In the genomic region with DNA sequence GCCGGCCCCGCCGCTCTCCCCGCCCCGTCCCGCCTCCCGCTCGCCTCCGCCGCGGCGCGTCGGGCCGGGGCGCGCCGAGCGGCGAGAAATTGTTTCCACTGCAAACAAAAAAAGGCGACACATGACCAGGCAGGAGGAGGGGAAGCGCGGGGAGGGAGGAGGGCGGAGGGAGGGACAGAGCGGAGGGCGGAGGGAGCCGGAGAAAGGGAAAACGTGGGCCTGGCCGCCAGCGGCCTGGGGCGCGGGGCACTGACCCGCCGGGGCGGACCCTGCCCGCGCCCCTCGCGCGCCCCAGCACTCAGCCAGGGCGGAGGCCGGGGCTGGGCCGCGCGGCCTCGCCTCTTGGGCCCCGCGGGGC, we compare ENCODE assay signal across 8 cellular contexts. TPM values are rescaled to one million over a fixed set of nuclear protein-coding genes. Genes with fewer than 3 reads are reported as not detected.
A peak's percentile ranks its signal among the peaks of the same experiment; 100 is the strongest.
DNase-seq lines count a peak whose midpoint lies in the region; ATAC-seq, FAIRE-seq and TF ChIP-seq lines count a peak whose summit lies in the region.

FOXN3 (minus strand) TSS at position 123 of the 358 bp plus-strand sequence. CDS start 4,757 bp downstream, outside the sequence.

- H3K9me3 ChIP-seq in CD4-positive, alpha-beta memory T cell (ENCODE audit: control insufficient read depth in 1 of 2, low read length in 2 of 2): no peaks in the 10 kb centered on the region
- peaks cover 0 to 2% of the 10 kb centered on the region in 2 experiments; a peak in 2 of 4 replicates for H3K9me3 ChIP-seq in H1 (ENCODE audit: insufficient read depth in 2 of 2, low read depth in 1 of 2, low read length in 1 of 2)

- no peak for TF ChIP-seq CTCF in H1 (IDR thresholded peaks at IDR 0.05; ENCODE audit: control extremely low read depth in 1 of 3, insufficient read depth in 1 of 3, low read depth in 1 of 3, low read length in 3 of 3)

- peak within 1 kb of the TSS; percentile 86 for H3K4me3 ChIP-seq in CD4-positive, alpha-beta memory T cell (ENCODE audit: low read length in 2 of 2)
- H3K4me3 ChIP-seq in H1 (ENCODE audit: extremely low read depth in 1 of 4, insufficient read depth in 2 of 4, low read depth in 3 of 4, low read length in 4 of 4): peak within 1 kb of the TSS; percentile 74 to 91 (median 84)
- H3K4me3 ChIP-seq in mesendoderm (ENCODE audit: low read length): peak within 1 kb of the TSS; percentile 85

- peak; percentile 81 to 93 (median 84) for DNase-seq in CD4-positive, alpha-beta memory T cell
- peak; percentile 64 for DNase-seq in HS-27A (ENCODE audit: low read depth)
- peak; percentile 85 to 92 for DNase-seq in NOMO-1 (lab: John Stamatoyannopoulos, UW; ENCODE audit: unreplicated experiment in 2 of 2)
- DNase-seq in activated CD8-positive, alpha-beta memory T cell treated with anti-CD3 and anti-CD28 coated beads for 48 hours (ENCODE audit: low read depth in 2 of 3, low spot score in 2 of 3): peak; percentile 51 to 74 (median 71)
- peak in 1 of 2 experiments; percentile 60 for DNase-seq in H1 (ENCODE audit: low read depth in 1 of 2, low spot score in 2 of 2)
- peak; percentile 95 for DNase-seq in mesendoderm
- DNase-seq in stimulated activated CD8-positive, alpha-beta memory T cell treated with anti-CD3 and anti-CD28 coated beads, Interleukin-12 subunit alpha, Interleukin-12 subunit beta, amount 100 ng/mL, for 4 hours (ENCODE audit: low read depth): peak; percentile 78

- 0 out of 2 replicates have a peak within 1 kb of the TSS, but pooled peaks have one; percentile 25 for H2BK20ac ChIP-seq in H1 (ENCODE audit: low read length)

- peak within 1 kb of the TSS; percentile 38 for H4K5ac ChIP-seq in H1 (ENCODE audit: insufficient read length, low read depth, low read length)
- H4K5ac ChIP-seq in mesendoderm (ENCODE audit: low read length): no peak within 1 kb of the TSS

- no peak within 1 kb of the TSS for H2AK5ac ChIP-seq in H1 (ENCODE audit: low read depth, low read length)
- no peak within 1 kb of the TSS for H2AK5ac ChIP-seq in mesendoderm (ENCODE audit: low read length)

- H4K8ac ChIP-seq in H1 (ENCODE audit: extremely low read depth, insufficient read depth, low read length) (peak within 1 kb of the TSS; percentile 94), mesendoderm (ENCODE audit: low read depth, low read length) (peak within 1 kb of the TSS; percentile 65)

- no peaks in the 10 kb centered on the region for H3K27me3 ChIP-seq in CD4-positive, alpha-beta memory T cell (ENCODE audit: insufficient read depth, low read length)
- H3K27me3 ChIP-seq in H1 (replicated peaks in 1 of 4; ENCODE audit: control insufficient read depth in 3 of 4, extremely low read depth in 1 of 4, insufficient read depth in 3 of 4, low read length in 3 of 4): no peaks in the 10 kb centered on the region
- no peaks in the 10 kb centered on the region for H3K27me3 ChIP-seq in mesendoderm (ENCODE audit: insufficient read depth, low read length, poor library complexity)

- POLR2A ChIA-PET in CD4-positive, alpha-beta memory T cell (lab: Charles Lee; ENCODE audit: partially characterized antibody): no interaction called here
- POLR2A ChIA-PET in H1 (lab: Charles Lee; ENCODE audit: partially characterized antibody): no interaction called here

- H2BK120ac ChIP-seq in H1 (replicated peaks; ENCODE audit: low read depth, low read length): peak within 1 kb of the TSS; percentile 69
- H2BK120ac ChIP-seq in mesendoderm (ENCODE audit: low read depth, low read length): peak within 1 kb of the TSS; percentile 85

- peaks cover 35 to 75% of the 10 kb centered on the region in 2 experiments for H3K79me2 ChIP-seq in H1 (ENCODE audit: control insufficient read depth in 1 of 2, insufficient read depth in 2 of 2, low read length in 2 of 2)
- peaks cover 36% of the 10 kb centered on the region for H3K79me2 ChIP-seq in mesendoderm (ENCODE audit: control insufficient read depth, insufficient read depth, low read length)

- H3K27me3 Mint-ChIP-seq in CD4-positive, alpha-beta memory T cell: no peaks in the 10 kb centered on the region

- H3K79me1 ChIP-seq in H1 (ENCODE audit: low read depth, low read length): 0 out of 2 replicates have a peak, but pooled peaks cover 3% of the 10 kb centered on the region
- H3K79me1 ChIP-seq in mesendoderm (ENCODE audit: low read length): peaks cover 1% of the 10 kb centered on the region

- no peaks in the 10 kb centered on the region for H3K9me3 Mint-ChIP-seq in CD4-positive, alpha-beta memory T cell

- H3K27ac Mint-ChIP-seq in CD4-positive, alpha-beta memory T cell: peak within 1 kb of the TSS; percentile 93 to 99 (median 96)

- peak in 1 of 2 experiments; percentile 67; a peak in 1 of 3 replicates for TF ChIP-seq EP300 in H1 (IDR thresholded peaks at IDR 0.05; ENCODE audit: borderline replicate concordance in 1 of 2, low read depth in 2 of 2, low read length in 2 of 2)

- 0 out of 4 replicates have a peak, but pooled peaks of 1 of the 2 experiments have one; percentile 11 for TF ChIP-seq RAD21 in H1 (IDR thresholded peaks at IDR 0.05 in 1 of 2, conservative IDR thresholded peaks at IDR 0.05 in 1 of 2; ENCODE audit: low read depth in 2 of 2, low read length in 2 of 2)

- H3K4me1 ChIP-seq in CD4-positive, alpha-beta memory T cell (ENCODE audit: insufficient read depth, low read length): peaks cover 22% of the 10 kb centered on the region
- peaks cover 4 to 15% (median 9%) of the 10 kb centered on the region in 4 experiments for H3K4me1 ChIP-seq in H1 (replicated peaks in 1 of 4; ENCODE audit: control insufficient read depth in 3 of 4, insufficient read depth in 4 of 4, low read length in 3 of 4)
- H3K4me1 ChIP-seq in mesendoderm (ENCODE audit: control insufficient read depth, low read depth, low read length): peaks cover 2% of the 10 kb centered on the region

- H4K91ac ChIP-seq in H1 (replicated peaks; ENCODE audit: insufficient read length, low read length): peak within 1 kb of the TSS; percentile 75

- intact Hi-C loops in CD4-positive, alpha-beta memory T cell (cut with micrococcal nuclease): loop anchor here (1.0 to 5.0 kb wide), 8 partner anchors 13 to 498 kb away; no protein-coding TSS in a partner anchor

- H3K4ac ChIP-seq in H1 (replicated peaks; ENCODE audit: insufficient read length, low read depth, low read length) (peak within 1 kb of the TSS; percentile 79), mesendoderm (ENCODE audit: low read depth, low read length) (peak within 1 kb of the TSS; percentile 95)

- H3K4me1 Mint-ChIP-seq in CD4-positive, alpha-beta memory T cell: peaks cover 22 to 59% (median 41%) of the 10 kb centered on the region in 4 donors

- no peak within 1 kb of the TSS for H3K14ac ChIP-seq in H1 (ENCODE audit: insufficient read length)

- H2BK5ac ChIP-seq in H1 (ENCODE audit: low read depth, low read length) (peak within 1 kb of the TSS; percentile 91), mesendoderm (ENCODE audit: low read length) (peak within 1 kb of the TSS; percentile 39)

- H3K23me2 ChIP-seq in H1 (ENCODE audit: low read depth, low read length): peaks cover 5% of the 10 kb centered on the region; the same call in 1 of the 2 replicates

- peak within 1 kb of the TSS; percentile 81 to 89 for H3K4me2 ChIP-seq in H1 (ENCODE audit: insufficient read depth in 1 of 2, low read depth in 2 of 2, low read length in 2 of 2)
- H3K4me2 ChIP-seq in mesendoderm (ENCODE audit: low read length): peak within 1 kb of the TSS; percentile 81

- CTCF ChIA-PET in CD4-positive, alpha-beta memory T cell (lab: Charles Lee; ENCODE audit: partially characterized antibody): no interaction called here
- CTCF ChIA-PET in H1 (lab: Charles Lee; ENCODE audit: partially characterized antibody): no interaction called here

- no CpG with 5 or more reads among the region's 48 CpGs for WGBS in H1 (ENCODE audit: extremely low coverage in 1 of 2, insufficient coverage in 1 of 2, insufficient read length in 1 of 2, insufficient replicate concordance in 2 of 2, low coverage in 1 of 2, low lambda C conversion rate in 2 of 2, missing lambda C conversion rate in 1 of 2), 2 experiments
- no CpG with 5 or more reads among the region's 48 CpGs for WGBS in mesendoderm (ENCODE audit: extremely low coverage, insufficient coverage, low lambda C conversion rate)

- H3K27ac ChIP-seq in CD4-positive, alpha-beta memory T cell (ENCODE audit: low read depth, low read length): peak within 1 kb of the TSS; percentile 66
- H3K27ac ChIP-seq in H1 (ENCODE audit: low read depth, low read length): peak within 1 kb of the TSS; percentile 82
- H3K27ac ChIP-seq in mesendoderm (ENCODE audit: low read depth, low read length): peak within 1 kb of the TSS; percentile 86

- FAIRE-seq in H1 (lab: Jason Lieb, UNC): no peak

- ATAC-seq in GM19467 (IDR thresholded peaks at IDR 0.05; ENCODE audit: unreplicated experiment): peak; percentile 47

- H3K36me3 Mint-ChIP-seq in CD4-positive, alpha-beta memory T cell: peaks cover 10 to 20% of the 10 kb centered on the region in 2 donors

- peak within 1 kb of the TSS; percentile 90 for H3K56ac ChIP-seq in H1 (replicated peaks; ENCODE audit: insufficient read length, low read depth, low read length)
- peak within 1 kb of the TSS; percentile 92 for H3K56ac ChIP-seq in mesendoderm (ENCODE audit: low read length)

- H3K23ac ChIP-seq in H1 (ENCODE audit: insufficient read length) (no peak within 1 kb of the TSS), mesendoderm (ENCODE audit: low read length) (peak within 1 kb of the TSS; percentile 66)

- TF ChIP-seq POLR2A in H1 (IDR thresholded peaks at IDR 0.05; ENCODE audit: control extremely low read depth in 1 of 2, low read depth in 2 of 2, low read length in 2 of 2): no peak; a peak in 1 of 3 replicates

- H3K36me3 ChIP-seq in CD4-positive, alpha-beta memory T cell (ENCODE audit: insufficient read depth, low read length): no peaks in the 10 kb centered on the region
- H3K36me3 ChIP-seq in H1 (ENCODE audit: control insufficient read depth in 2 of 4, insufficient read depth in 4 of 4, low read length in 3 of 4) (peaks cover 2 to 11% (median 7%) of the 10 kb centered on the region in 4 experiments; a peak in 6 of 8 replicates), mesendoderm (ENCODE audit: control insufficient read depth, insufficient read depth, low read length) (peaks cover under 1% of the 10 kb centered on the region)

- H3K18ac ChIP-seq in H1 (ENCODE audit: extremely low read depth, low read length): peak within 1 kb of the TSS; percentile 62; the same call in 1 of the 2 replicates
- H3K18ac ChIP-seq in mesendoderm (ENCODE audit: low read length): peak within 1 kb of the TSS; percentile 99

- H3K9ac ChIP-seq in H1 (replicated peaks in 1 of 4; ENCODE audit: extremely low read depth in 1 of 4, low read depth in 3 of 4, low read length in 3 of 4) (peak within 1 kb of the TSS; percentile 67 to 87 (median 81)), mesendoderm (ENCODE audit: low read length) (peak within 1 kb of the TSS; percentile 83)

- H2BK15ac ChIP-seq in H1 (ENCODE audit: low read length): no peak within 1 kb of the TSS
- no peak within 1 kb of the TSS for H2BK15ac ChIP-seq in mesendoderm (replicated peaks; ENCODE audit: low read depth)

- peaks cover 2% of the 10 kb centered on the region in 2 experiments for H4K20me1 ChIP-seq in H1 (replicated peaks in 1 of 2; ENCODE audit: control insufficient read depth in 1 of 2, insufficient read depth in 2 of 2, low read length in 2 of 2)

- no peak within 1 kb of the TSS for H2AFZ ChIP-seq in H1 (ENCODE audit: low read length)

- peak within 1 kb of the TSS; percentile 91 to 98 (median 94) for H3K4me3 Mint-ChIP-seq in CD4-positive, alpha-beta memory T cell

- peak within 1 kb of the TSS; percentile 53; the same call in 1 of the 2 replicates for H2BK12ac ChIP-seq in H1 (ENCODE audit: low read depth, low read length)

RNA-seq across cellular contexts. Expression of gene FOXN3, which starts in this region (rescaled TPM):
- 100 to 1,000 TPM; 109 to 111 TPM for total RNA-seq in CD4-positive, alpha-beta memory T cell
- 100 to 1,000 TPM in 1 of 2 donors, 10 to 100 TPM in 1; 92.6 to 103 TPM for polyA plus RNA-seq in CD4-positive, alpha-beta memory T cell
- 165 and 178 TPM in 2 replicates for total RNA-seq in H1 (2021; fragmentation: NEBNext Ultra II Directional; extraction: Animal tissue kit (Norgen Biotek cat#: 25700))
- polyA plus RNA-seq in H1 (2011; rRNA removed): 52.6 and 76.3 TPM in 2 replicates
- polyA plus RNA-seq in H1 (2011; cell fraction: cytosol; rRNA removed): 50.2 TPM
- polyA plus RNA-seq in H1 (2011; cell fraction: nucleus; rRNA removed): 191 TPM
- polyA plus RNA-seq in H1 (2012, experiment 1 of 2): 51.0 to 70.0 TPM (median 65.0 TPM) in 4 replicates
- polyA plus RNA-seq in H1 (2012, experiment 2 of 2): 16.0 TPM
- 81.3 TPM for polyA plus RNA-seq in H1 (2013, experiment 1 of 2)
- 76.7 TPM for polyA plus RNA-seq in H1 (2013, experiment 2 of 2)
- 259 and 262 TPM in 2 replicates for polyA minus RNA-seq in H1 (2011; rRNA and poly(A)+ RNA removed)
- 110 TPM for polyA minus RNA-seq in H1 (2011; cell fraction: cytosol; rRNA and poly(A)+ RNA removed)
- 411 TPM for polyA minus RNA-seq in H1 (2011; cell fraction: nucleus; rRNA and poly(A)+ RNA removed)
- polyA plus RNA-seq in mesendoderm (2013, experiment 1 of 2): 45.2 TPM
- 47.9 TPM for polyA plus RNA-seq in mesendoderm (2013, experiment 2 of 2)
